ENCODE assay signal across 9 cellular contexts in the genomic region with DNA sequence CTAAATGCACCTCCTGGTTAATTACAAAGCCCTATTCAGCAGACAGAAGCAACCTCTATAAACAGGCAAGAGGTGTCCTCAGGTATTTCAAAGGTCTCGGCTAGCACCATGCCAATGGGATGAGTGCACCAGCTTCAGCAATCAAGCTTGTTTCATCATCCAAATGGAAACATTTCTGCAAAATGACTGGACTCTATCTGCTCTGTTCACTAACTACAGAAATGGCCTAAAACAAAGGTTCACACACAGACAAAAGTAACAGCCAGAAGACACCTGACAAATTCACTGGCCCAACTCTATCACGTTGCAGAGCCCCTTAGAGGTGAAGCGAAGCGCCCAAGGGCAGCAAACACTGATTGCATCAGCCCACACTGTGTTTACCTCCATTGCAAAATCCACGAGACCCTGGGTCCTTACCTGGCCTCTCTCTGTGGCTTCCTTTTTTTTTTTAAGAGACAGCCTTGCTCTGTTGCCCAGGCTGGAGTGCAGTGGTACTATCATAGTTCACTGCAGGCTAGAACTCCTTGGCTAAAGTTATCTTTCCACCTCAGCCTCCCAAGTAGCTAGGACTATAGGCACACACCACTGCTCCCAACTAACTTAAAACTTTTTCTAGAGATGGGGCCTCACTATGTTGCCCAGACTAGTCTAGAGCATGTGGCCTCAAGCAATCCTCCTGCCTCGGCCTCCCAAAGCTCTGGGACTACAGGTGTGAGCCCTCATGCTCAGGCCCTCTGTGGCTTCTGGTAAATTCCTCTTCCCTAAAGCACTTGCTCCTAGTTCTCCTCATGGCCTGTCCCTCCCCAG. TPM values are rescaled to one million over a fixed set of nuclear protein-coding genes. Genes with fewer than 3 reads are reported as not detected.
A peak's percentile ranks its signal among the peaks of the same experiment; 100 is the strongest.
DNase-seq lines count a peak whose midpoint lies in the region; ATAC-seq and TF ChIP-seq lines count a peak whose summit lies in the region.
"Had no signal": no experiment of that assay in that cellular context is flagged by ENCODE, and none has a peak within 500 bp of the region (broad histone marks: within the 10 kb centered on the region; RNA-seq: fewer than 3 reads in every experiment).

No MANE protein-coding gene starts in this region.

- H3K27ac Mint-ChIP-seq in stimulated activated naive CD8-positive, alpha-beta T cell treated with anti-CD3 and anti-CD28 coated beads, Interleukin-15, Interleukin-2, amounts not matched to agents 100 ng/mL and 50 ng/mL, for 24 hours: peak overlapping the region; percentile 96
- peak overlapping the region; percentile 56 to 95 (median 91) for H3K27ac Mint-ChIP-seq in immature natural killer cell

- peaks cover 7% of the 10 kb centered on the region for H3K36me3 Mint-ChIP-seq in stimulated activated naive CD8-positive, alpha-beta T cell treated with anti-CD3 and anti-CD28 coated beads, Interleukin-15, Interleukin-2, amounts not matched to agents 100 ng/mL and 50 ng/mL, for 24 hours (ENCODE audit: low read depth)
- H3K36me3 Mint-ChIP-seq in immature natural killer cell: peaks cover 0 to 4% (median 0%) of the 10 kb centered on the region in 3 donors

- peaks cover 75% of the 10 kb centered on the region for H3K4me1 Mint-ChIP-seq in stimulated activated naive CD8-positive, alpha-beta T cell treated with anti-CD3 and anti-CD28 coated beads, Interleukin-15, Interleukin-2, amounts not matched to agents 100 ng/mL and 50 ng/mL, for 24 hours (ENCODE audit: low read depth)
- peaks cover 45 to 47% of the 10 kb centered on the region in 2 donors for H3K4me1 Mint-ChIP-seq in immature natural killer cell

- TF ChIP-seq CTCF in VCaP (conservative IDR thresholded peaks at IDR 0.05): no peak

- intact Hi-C loops in posterior vena cava (cut with DNase I): loop anchor here in 1 of 2 donors (5.0 kb wide), 2 partner anchors 88 to 1618 kb away; no protein-coding TSS in a partner anchor

- H3K27ac ChIP-seq in VCaP: peak overlapping the region; percentile 82
- H3K27ac ChIP-seq: psoas muscle had no signal

- no peak for ATAC-seq in stimulated activated naive CD8-positive, alpha-beta T cell treated with anti-CD3 and anti-CD28 coated beads, Interleukin-15, Interleukin-2, amounts not matched to agents 100 U/mL and 50 U/mL, for 24 hours

- DNase-seq in stimulated activated naive CD8-positive, alpha-beta T cell treated with anti-CD3 and anti-CD28 coated beads, Interleukin-15, Interleukin-2, amounts not matched to agents 100 U/mL and 50 U/mL, for 24 hours: no peak
- DNase-seq in immature natural killer cell: no peak
- no peak for DNase-seq in hypothalamus (lab: John Stamatoyannopoulos, UW)
- no peak for DNase-seq in CD1c-positive myeloid dendritic cell (ENCODE audit: extremely low spot score)
- no peak for DNase-seq in KG1 (lab: John Stamatoyannopoulos, UW)
- no peak for DNase-seq in posterior vena cava (ENCODE audit: low spot score)
- DNase-seq: psoas muscle had no signal

- H3K9me3 Mint-ChIP-seq in stimulated activated naive CD8-positive, alpha-beta T cell treated with anti-CD3 and anti-CD28 coated beads, Interleukin-15, Interleukin-2, amounts not matched to agents 100 ng/mL and 50 ng/mL, for 24 hours: no peaks in the 10 kb centered on the region
- H3K9me3 Mint-ChIP-seq in immature natural killer cell: no peaks in the 10 kb centered on the region

- H3K4me3 Mint-ChIP-seq in stimulated activated naive CD8-positive, alpha-beta T cell treated with anti-CD3 and anti-CD28 coated beads, Interleukin-15, Interleukin-2, amounts not matched to agents 100 ng/mL and 50 ng/mL, for 24 hours: peak overlapping the region; percentile 5
- peak overlapping the region in 1 of 5 donors; percentile 36 for H3K4me3 Mint-ChIP-seq in immature natural killer cell

- no peaks in the 10 kb centered on the region for H3K27me3 Mint-ChIP-seq in stimulated activated naive CD8-positive, alpha-beta T cell treated with anti-CD3 and anti-CD28 coated beads, Interleukin-15, Interleukin-2, amounts not matched to agents 100 ng/mL and 50 ng/mL, for 24 hours
- H3K27me3 Mint-ChIP-seq in immature natural killer cell (ENCODE audit: low read depth in 3 of 3): no peaks in the 10 kb centered on the region

RNA-seq across cellular contexts. Expression of gene SYNE3, which starts 8.5 kb away (rescaled TPM):
- 1 to 10 TPM in 2 of 3 donors, not detected in 1; 1.0 to 1.4 TPM for polyA plus RNA-seq in immature natural killer cell
- 10 to 100 TPM; 35.7 to 40.0 TPM for total RNA-seq in posterior vena cava

RNA-seq across cellular contexts. Expression of gene GLRX5, which starts 9.9 kb away (rescaled TPM):
- 10 to 100 TPM; 54.5 to 87.1 (median 81.7) TPM for polyA plus RNA-seq in immature natural killer cell
- 10 to 100 TPM; 21.7 to 25.6 TPM for total RNA-seq in posterior vena cava
